In the genomic region with DNA sequence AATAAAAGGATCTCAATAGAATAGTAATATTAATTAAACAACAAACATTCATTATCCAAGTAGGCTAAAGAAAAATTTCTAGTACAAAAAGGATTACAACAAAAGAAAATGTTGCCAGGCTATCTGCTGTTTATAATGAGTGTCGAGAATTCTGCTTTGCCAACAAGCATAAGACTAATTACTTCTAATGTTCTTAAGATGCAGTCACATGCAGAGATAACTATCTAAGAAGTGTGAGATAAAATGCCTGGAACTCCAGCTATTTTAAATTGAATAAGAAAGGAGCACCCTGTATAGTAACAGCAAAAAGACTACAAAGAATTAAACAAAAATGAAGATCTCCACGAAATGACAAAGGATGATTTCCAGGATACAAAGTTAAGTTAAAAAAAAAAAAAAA, we compare ENCODE assay signal across 25 cellular contexts.
"Had no signal": no experiment of that assay in that cellular context is flagged by ENCODE, and none has a peak within 500 bp of the region (broad histone marks: within the 10 kb centered on the region; RNA-seq: fewer than 3 reads in every experiment).

No MANE protein-coding gene starts in this region.

- H3K9me3 ChIP-seq: breast epithelium, esophagus muscularis mucosa, heart right ventricle, ovary, psoas muscle, right atrium auricular region, spleen, transverse colon had no signal

- ATAC-seq: heart right ventricle, left ventricle myocardium superior, psoas muscle, T-helper 17 cell had no signal

- H3K4me3 Mint-ChIP-seq: activated CD4-positive, alpha-beta memory T cell treated with anti-CD3 and anti-CD28 coated beads for 36 hours; activated CD4-positive, alpha-beta T cell treated with anti-CD3 and anti-CD28 coated beads, Interleukin-2, amount 10 ng/mL, durations not matched to agents 24 days and 14 days; activated naive CD4-positive, alpha-beta T cell treated with anti-CD3 and anti-CD28 coated beads, Interleukin-2, amount 10 ng/mL, durations not matched to agents 7 days and 5 days; activated T-helper 1 cell treated with anti-CD3 and anti-CD28 coated beads, Interleukin-12 subunit alpha, Interleukin-12 subunit beta, Interleukin-2, Interleukin-4 antibody, amounts not matched to agents 30 ng/mL and 10 ng/mL and 1 ng/mL, durations not matched to agents 14 hours and 24 hours and 36 hours; naive B cell; T-helper 17 cell had no signal

- H3K9me3 Mint-ChIP-seq: activated CD4-positive, alpha-beta memory T cell treated with anti-CD3 and anti-CD28 coated beads for 36 hours; activated CD4-positive, alpha-beta T cell treated with anti-CD3 and anti-CD28 coated beads, Interleukin-2, amount 10 ng/mL, durations not matched to agents 24 days and 14 days; activated naive CD4-positive, alpha-beta T cell treated with anti-CD3 and anti-CD28 coated beads, Interleukin-2, amount 10 ng/mL, durations not matched to agents 7 days and 5 days; activated T-helper 1 cell treated with anti-CD3 and anti-CD28 coated beads, Interleukin-12 subunit alpha, Interleukin-12 subunit beta, Interleukin-2, Interleukin-4 antibody, amounts not matched to agents 30 ng/mL and 10 ng/mL and 1 ng/mL, durations not matched to agents 14 hours and 24 hours and 36 hours had no signal

- H3K27ac ChIP-seq: breast epithelium, esophagus muscularis mucosa, heart right ventricle, ovary, psoas muscle, spleen, transverse colon, WERI-Rb-1 had no signal

- H3K36me3 ChIP-seq: breast epithelium, ovary, right atrium auricular region had no signal

- H3K4me3 ChIP-seq: breast epithelium, esophagus muscularis mucosa, heart right ventricle, ovary, psoas muscle, right atrium auricular region, spleen, transverse colon had no signal

- H3K27me3 Mint-ChIP-seq: activated CD4-positive, alpha-beta memory T cell treated with anti-CD3 and anti-CD28 coated beads for 36 hours; activated CD4-positive, alpha-beta T cell treated with anti-CD3 and anti-CD28 coated beads, Interleukin-2, amount 10 ng/mL, durations not matched to agents 24 days and 14 days; activated naive CD4-positive, alpha-beta T cell treated with anti-CD3 and anti-CD28 coated beads, Interleukin-2, amount 10 ng/mL, durations not matched to agents 7 days and 5 days; naive B cell; T-helper 17 cell had no signal

- H3K27me3 ChIP-seq: breast epithelium, esophagus muscularis mucosa, heart right ventricle, ovary, right atrium auricular region, spleen, transverse colon had no signal

- H3K27ac Mint-ChIP-seq: activated CD4-positive, alpha-beta memory T cell treated with anti-CD3 and anti-CD28 coated beads for 36 hours; activated CD4-positive, alpha-beta T cell treated with anti-CD3 and anti-CD28 coated beads, Interleukin-2, amount 10 ng/mL, durations not matched to agents 24 days and 14 days; activated naive CD4-positive, alpha-beta T cell treated with anti-CD3 and anti-CD28 coated beads, Interleukin-2, amount 10 ng/mL, durations not matched to agents 7 days and 5 days; activated T-helper 1 cell treated with anti-CD3 and anti-CD28 coated beads, Interleukin-12 subunit alpha, Interleukin-12 subunit beta, Interleukin-2, Interleukin-4 antibody, amounts not matched to agents 30 ng/mL and 10 ng/mL and 1 ng/mL, durations not matched to agents 14 hours and 24 hours and 36 hours; T-helper 17 cell had no signal

- DNase-seq: activated CD4-positive, alpha-beta memory T cell treated with anti-CD3 and anti-CD28 coated beads for 36 hours; activated CD4-positive, alpha-beta T cell treated with anti-CD3 and anti-CD28 coated beads, Interleukin-2, amount 10 ng/mL, durations not matched to agents 24 days and 14 days; activated CD4-positive, CD25-positive, alpha-beta regulatory T cell treated with anti-CD3 and anti-CD28 coated beads, Interleukin-2, amount 50 U/mL, for 72 hours; activated CD8-positive, alpha-beta memory T cell treated with anti-CD3 and anti-CD28 coated beads, Interleukin-2, amount 50 U/mL, for 4 hours; activated effector memory CD4-positive, alpha-beta T cell treated with anti-CD3 and anti-CD28 coated beads, Interleukin-2, amount 50 U/mL, for 16 hours; activated naive CD4-positive, alpha-beta T cell treated with anti-CD3 and anti-CD28 coated beads, Interleukin-2, amount 10 ng/mL, durations not matched to agents 7 days and 5 days; activated T-cell treated with anti-CD3 and anti-CD28 coated beads, Interleukin-2, amount 50 U/mL, for 1 hour; amygdala; central memory CD4-positive, alpha-beta T cell; foreskin melanocyte; heart right ventricle; left ventricle myocardium superior; naive B cell; ovary; psoas muscle; spleen; stimulated activated naive CD4-positive, alpha-beta T cell treated with Interleukin-2 at 50 U/mL for 16 hours; T-helper 17 cell; T1000; transverse colon; WERI-Rb-1 had no signal

- H3K4me1 ChIP-seq: psoas muscle had no signal

- H3K4me1 Mint-ChIP-seq: activated CD4-positive, alpha-beta T cell treated with anti-CD3 and anti-CD28 coated beads, Interleukin-2, amount 10 ng/mL, durations not matched to agents 24 days and 14 days had no signal
